8 cellular contexts compared by ENCODE assay signal in genomic region chr6:31356946-31357466, GRCh38. TPM values are rescaled to one million over a fixed set of nuclear protein-coding genes. Genes with fewer than 3 reads are reported as not detected.
A peak's percentile ranks its signal among the peaks of the same experiment; 100 is the strongest.
DNase-seq lines count a peak whose midpoint lies in the region; ATAC-seq and TF ChIP-seq lines count a peak whose summit lies in the region.

HLA-B (minus strand) TSS chr6:31357179; CDS start chr6:31357158, 21 bp downstream.

- peak; percentile 78 for ATAC-seq in HG03175 (IDR thresholded peaks at IDR 0.05; ENCODE audit: unreplicated experiment)

- no peaks in the 10 kb centered on the region for H3K4me1 ChIP-seq in NT2/D1 (ENCODE audit: insufficient read depth, insufficient read length)
- peaks cover 43% of the 10 kb centered on the region for H3K4me1 ChIP-seq in mononuclear cell (ENCODE audit: insufficient read depth, low read length)

- H3K4me3 ChIP-seq in NT2/D1 (ENCODE audit: insufficient read length, low read depth) (peak within 1 kb of the TSS; percentile 64), epithelial cell of proximal tubule (ENCODE audit: low read depth, low read length) (peak within 1 kb of the TSS; percentile 76), mononuclear cell (ENCODE audit: low read length) (peak within 1 kb of the TSS; percentile 93)

- H3K36me3 ChIP-seq in NT2/D1 (ENCODE audit: insufficient read depth, insufficient read length, low read length): peaks cover 8% of the 10 kb centered on the region

- no peak for TF ChIP-seq CTCF in epithelial cell of proximal tubule (conservative IDR thresholded peaks at IDR 0.05; ENCODE audit: low read depth, low read length)

- peak within 1 kb of the TSS; percentile 64 for H3K9ac ChIP-seq in NT2/D1 (ENCODE audit: insufficient read length, low read depth)

- in situ Hi-C loops in GM18951 (cut with MboI; ENCODE audit: low sequenced_read_pairs, unreplicated experiment): no loop called here

- TF ChIP-seq POLR2A in GM18951 (IDR thresholded peaks at IDR 0.05; ENCODE audit: extremely low read depth, insufficient read depth, insufficient read length): peak; percentile 73

- H3K27me3 ChIP-seq in NT2/D1 (ENCODE audit: insufficient read depth, insufficient read length) (peaks cover 47% of the 10 kb centered on the region), mononuclear cell (ENCODE audit: insufficient read depth, low read length) (no peaks in the 10 kb centered on the region)

- H3K9me3 ChIP-seq in NT2/D1 (ENCODE audit: insufficient read depth, low read length): no peaks in the 10 kb centered on the region
- H3K9me3 ChIP-seq in mononuclear cell (ENCODE audit: low read depth, low read length): no peaks in the 10 kb centered on the region

- DNase-seq in AML-193 (lab: John Stamatoyannopoulos, UW) (peak; percentile 81 to 88), NT2/D1 (ENCODE audit: low read depth, low spot score) (peak; percentile 39), activated T-cell treated with anti-CD3 and anti-CD28 coated beads for 48 hours (ENCODE audit: low read depth) (peak; percentile 60), epithelial cell of proximal tubule (ENCODE audit: low read depth) (peak; percentile 39)
- DNase-seq in stimulated activated CD8-positive, alpha-beta memory T cell treated with anti-CD3 and anti-CD28 coated beads, Interleukin-4, amount 100 ng/mL, for 1 hour (ENCODE audit: low read depth in 2 of 2, low spot score in 1 of 2): peak; percentile 42 to 69

RNA-seq across cellular contexts. Expression of gene HLA-B, which starts in this region (rescaled TPM):
- total RNA-seq in epithelial cell of proximal tubule (41.2 and 225 TPM in 2 replicates), mononuclear cell (3,997 TPM)

Comparison
In these comparisons a context has a peak if more than half of its experiments do, and no peak if none do; other contexts are left out.
1. Peak in every context shown above with its lines: DNase-seq, ATAC-seq and H3K4me3 ChIP-seq.
2. RNA of gene HLA-B (total RNA-seq): 3,997 TPM in mononuclear cell (single experiment); 41.2 to 225 TPM in epithelial cell of proximal tubule; every median in the first group is over 10 times any median in the second.